13 cellular contexts compared by ENCODE assay signal in genomic region chr2:134773372-134774073, GRCh38. TPM values are rescaled to one million over a fixed set of nuclear protein-coding genes. Genes with fewer than 3 reads are reported as not detected.
DNase-seq lines count a peak whose midpoint lies in the region; ATAC-seq and TF ChIP-seq lines count a peak whose summit lies in the region.
"Had no signal": no experiment of that assay in that cellular context is flagged by ENCODE, and none has a peak within 500 bp of the region (broad histone marks: within the 10 kb centered on the region; RNA-seq: fewer than 3 reads in every experiment).

No MANE protein-coding gene starts in this region.

- no peak overlapping the region for H3K4me3 ChIP-seq in BLaER1 treated with 17β-estradiol and CSF1 and Interleukin-3, amounts not matched to agents 10 nM and 100 nM
- H3K4me3 ChIP-seq in body of pancreas (no peak overlapping the region), H7 (ENCODE audit: insufficient read depth, low read depth, low read length) (no peak overlapping the region)
- H3K4me3 ChIP-seq: Peyer's patch, sigmoid colon, uterus had no signal

- ATAC-seq in body of pancreas = peak; percentile 77
- ATAC-seq in HG03097 (IDR thresholded peaks at IDR 0.05; ENCODE audit: low FRiP score, unreplicated experiment) = no peak
- no peak for ATAC-seq in activated CD4-positive, CD25-positive, alpha-beta regulatory T cell treated with anti-CD3 and anti-CD28 coated beads, Interleukin-2, amount 50 U/mL, for 24 hours

- TF ChIP-seq POLR2A in body of pancreas (IDR thresholded peaks at IDR 0.05) = no peak

- no peak overlapping the region for H3K9ac ChIP-seq in BLaER1 treated with 17β-estradiol and CSF1 and Interleukin-3, amounts not matched to agents 10 nM and 100 nM

- H3K4me2 ChIP-seq in BLaER1 treated with 17β-estradiol and CSF1 and Interleukin-3, amounts not matched to agents 10 nM and 100 nM = peak overlapping the region in 6 of 11 experiments; percentile 1 to 47 (median 24); a peak in 7 of 22 replicates

- no peaks in the 10 kb centered on the region for H4K20me1 ChIP-seq in BLaER1 treated with 17β-estradiol and CSF1 and Interleukin-3, amounts not matched to agents 10 nM and 100 nM

- peak; percentile 57 to 86 (median 80) for DNase-seq in body of pancreas
- peak; percentile 22 for DNase-seq in medulla oblongata (ENCODE audit: extremely low spot score)
- DNase-seq in activated CD8-positive, alpha-beta memory T cell treated with anti-CD3 and anti-CD28 coated beads for 24 hours = no peak
- no peak for DNase-seq in H7
- DNase-seq: GF-D8, NCI-H1930, Peyer's patch, sigmoid colon, uterus had no signal

- intact Hi-C loops in body of pancreas (cut with DNase I) = no loop called here

- no peak overlapping the region for H3K27ac ChIP-seq in BLaER1 treated with 17β-estradiol and CSF1 and Interleukin-3, amounts not matched to agents 10 nM and 100 nM
- peak overlapping the region; percentile 52 for H3K27ac ChIP-seq in KOPT-K1 (ENCODE audit: low read depth, low read length, poor library complexity, severe bottlenecking)
- peak overlapping the region in 1 of 4 donors; percentile 55 for H3K27ac ChIP-seq in body of pancreas
- H3K27ac ChIP-seq: Peyer's patch, sigmoid colon, uterus had no signal

- no peaks in the 10 kb centered on the region for H3K27me3 ChIP-seq in BLaER1 treated with 17β-estradiol and CSF1 and Interleukin-3, amounts not matched to agents 10 nM and 100 nM
- H3K27me3 ChIP-seq in body of pancreas (no peaks in the 10 kb centered on the region), H7 (ENCODE audit: control insufficient read depth, insufficient read depth, low read length) (no peaks in the 10 kb centered on the region)
- H3K27me3 ChIP-seq: Peyer's patch, sigmoid colon, uterus had no signal

- 48 to 62% methylated on average over 6 to 9 of the region's 9 CpGs for WGBS in body of pancreas, 2 donors

- no peaks in the 10 kb centered on the region for H3K36me3 ChIP-seq in BLaER1 treated with 17β-estradiol and CSF1 and Interleukin-3, amounts not matched to agents 10 nM and 100 nM
- H3K36me3 ChIP-seq in KOPT-K1 (ENCODE audit: insufficient read depth, low read length) (no peaks in the 10 kb centered on the region), body of pancreas (replicated peaks in 1 of 2; ENCODE audit: insufficient read depth in 1 of 2, low read depth in 2 of 2) (no peaks in the 10 kb centered on the region), H7 (replicated peaks; ENCODE audit: control insufficient read depth, insufficient read depth, low read length) (no peaks in the 10 kb centered on the region)
- H3K36me3 ChIP-seq: Peyer's patch, sigmoid colon, uterus had no signal

- no peak for TF ChIP-seq CTCF in body of pancreas (IDR thresholded peaks at IDR 0.05)

- peaks cover 4 to 18% (median 13%) of the 10 kb centered on the region in 10 experiments; a peak in 17 of 20 replicates for H3K4me1 ChIP-seq in BLaER1 treated with 17β-estradiol and CSF1 and Interleukin-3, amounts not matched to agents 10 nM and 100 nM
- H3K4me1 ChIP-seq in body of pancreas = peaks cover 6% of the 10 kb centered on the region
- H3K4me1 ChIP-seq: Peyer's patch, sigmoid colon, uterus had no signal

- no peaks in the 10 kb centered on the region for H3K9me3 ChIP-seq in BLaER1 treated with 17β-estradiol and CSF1 and Interleukin-3, amounts not matched to agents 10 nM and 100 nM (replicated peaks in 1 of 11)
- H3K9me3 ChIP-seq in KOPT-K1 (ENCODE audit: insufficient read depth, low read length, poor library complexity, severe bottlenecking) (no peaks in the 10 kb centered on the region), body of pancreas (no peaks in the 10 kb centered on the region)
- H3K9me3 ChIP-seq: Peyer's patch, sigmoid colon, uterus had no signal

RNA-seq across cellular contexts. Expression of gene TMEM163, which starts 54.7 kb away (rescaled TPM):
- total RNA-seq in body of pancreas = 10 to 100 TPM; 16.2 to 27.5 TPM
- total RNA-seq in H7 (2014; rRNA removed; shearing (Covaris generic)) = 0.14 and 0.26 TPM in 2 replicates

Comparison
In these comparisons a context has a peak if more than half of its experiments do, and no peak if none do; other contexts are left out.
1. DNase-seq: peak in body of pancreas (4 of 4) and medulla oblongata (single experiment); none in activated CD8-positive, alpha-beta memory T cell treated with anti-CD3 and anti-CD28 coated beads for 24 hours (single experiment) and H7 (single experiment).
2. RNA of gene TMEM163, which starts 54.7 kb away (total RNA-seq): 16.2 to 27.5 TPM in body of pancreas; 0.14 to 0.26 TPM in H7; every median in the first group is over 10 times any median in the second.